ENCODE assay signal across 9 cellular contexts in genomic region chr1:212062832-212063438, GRCh38. TPM values are rescaled to one million over a fixed set of nuclear protein-coding genes. Genes with fewer than 3 reads are reported as not detected.
DNase-seq lines count a peak whose midpoint lies in the region; ATAC-seq, FAIRE-seq and TF ChIP-seq lines count a peak whose summit lies in the region.
"Had no signal": no experiment of that assay in that cellular context is flagged by ENCODE, and none has a peak within 500 bp of the region (broad histone marks: within the 10 kb centered on the region; RNA-seq: fewer than 3 reads in every experiment).

No MANE protein-coding gene starts in this region.

- TF ChIP-seq CTCF in D721Med (IDR thresholded peaks at IDR 0.05; ENCODE audit: insufficient read depth, missing control alignments) (peak; percentile 84), IMR-90 (conservative IDR thresholded peaks at IDR 0.05; ENCODE audit: low read depth, low read length) (peak; percentile 69), RWPE1 (conservative IDR thresholded peaks at IDR 0.05; ENCODE audit: low read depth) (peak; percentile 73), epithelial cell of proximal tubule (conservative IDR thresholded peaks at IDR 0.05; ENCODE audit: low read depth, low read length) (peak; percentile 72), nephron progenitor cell (IDR thresholded peaks at IDR 0.05) (peak; percentile 56)

- no peak overlapping the region for H2BK120ac ChIP-seq in IMR-90 (ENCODE audit: low read depth, low read length)

- no peaks in the 10 kb centered on the region for H3K27me3 ChIP-seq in IMR-90 (ENCODE audit: control insufficient read depth, insufficient read depth, low read length)

- H4K20me1 ChIP-seq in IMR-90 (ENCODE audit: insufficient read depth, low read length) = no peaks in the 10 kb centered on the region

- dilution Hi-C loops in IMR-90 (cut with HindIII; ENCODE audit: low sequenced_read_pairs, unreplicated experiment) = no loop called here

- no peak overlapping the region for H3K23ac ChIP-seq in IMR-90 (ENCODE audit: low read depth, low read length)

- no peak for TF ChIP-seq POLR2A in IMR-90 (IDR thresholded peaks at IDR 0.05; ENCODE audit: low read depth, low read length)

- H2BK5ac ChIP-seq in IMR-90 (ENCODE audit: low read depth, low read length, poor library complexity, severe bottlenecking) = no peak overlapping the region

- no peak overlapping the region for H3K27ac ChIP-seq in IMR-90 (ENCODE audit: insufficient read depth, low read length)
- no peak overlapping the region for H3K27ac ChIP-seq in RWPE1

- no peaks in the 10 kb centered on the region; a peak in 1 of 4 replicates for H3K79me1 ChIP-seq in IMR-90 (ENCODE audit: low read depth in 1 of 2, low read length in 2 of 2)

- peak; percentile 62 for TF ChIP-seq RAD21 in IMR-90 (IDR thresholded peaks at IDR 0.05; ENCODE audit: low read length)

- H3K36me3 ChIP-seq in IMR-90 (ENCODE audit: control insufficient read depth, insufficient read depth, low read length) = peaks cover 1% of the 10 kb centered on the region; the same call in 1 of the 2 replicates

- H4K5ac ChIP-seq in IMR-90 (ENCODE audit: low read depth, low read length) = no peak overlapping the region

- H3K9me3 ChIP-seq in IMR-90 (ENCODE audit: control insufficient read depth, insufficient read depth, low read length) = no peaks in the 10 kb centered on the region

- ATAC-seq in IMR-90 (ENCODE audit: low read depth) (peak; percentile 80), HG02884 (IDR thresholded peaks at IDR 0.05; ENCODE audit: unreplicated experiment) (no peak), GM18907 (IDR thresholded peaks at IDR 0.05; ENCODE audit: unreplicated experiment) (no peak)

- H3K9ac ChIP-seq in IMR-90 (ENCODE audit: low read depth, low read length) = no peak overlapping the region

- no peak overlapping the region for H3K4me3 ChIP-seq in IMR-90 (ENCODE audit: insufficient read depth, low read depth, low read length)
- no peak overlapping the region for H3K4me3 ChIP-seq in epithelial cell of proximal tubule (ENCODE audit: low read depth, low read length)

- no peak overlapping the region for H3K4ac ChIP-seq in IMR-90 (ENCODE audit: low read depth, low read length)

- peaks cover 20% of the 10 kb centered on the region for H3K9me3 Mint-ChIP-seq in nephron progenitor cell

- H3K4me1 ChIP-seq in IMR-90 (ENCODE audit: control insufficient read depth, insufficient read depth, low read length) = no peaks in the 10 kb centered on the region

- no peak overlapping the region for H2BK20ac ChIP-seq in IMR-90 (ENCODE audit: low read depth, low read length)

- no peaks in the 10 kb centered on the region for H3K4me1 Mint-ChIP-seq in nephron progenitor cell

- no TSS peak for BruUV-seq in IMR-90 (replicated peaks; lab: Mats Ljungman, UMichigan)

- DNase-seq in D721Med (ENCODE audit: insufficient read length, low spot score) = no peak
- peak; percentile 57 for DNase-seq in IMR-90
- peak; percentile 43 for DNase-seq in RWPE1 (ENCODE audit: low spot score)
- no peak for DNase-seq in epithelial cell of proximal tubule (ENCODE audit: low read depth)
- no peak for DNase-seq in nephron progenitor cell
- DNase-seq in effector CD4-positive, alpha-beta T cell = no peak

- no peak overlapping the region for H3K14ac ChIP-seq in IMR-90 (replicated peaks; ENCODE audit: low read depth, low read length)

- peak; percentile 94 for FAIRE-seq in D721Med (lab: Jason Lieb, UNC)

- in situ Hi-C loops in IMR-90 (cut with MboI; ENCODE audit: low sequenced_read_pairs) = loop anchor here (5.0 kb wide), 1 partner anchor 394 kb away; no protein-coding TSS in a partner anchor

- H3K18ac ChIP-seq in IMR-90 (ENCODE audit: low read depth, low read length) = no peak overlapping the region

- no peak overlapping the region for H3K4me3 Mint-ChIP-seq in nephron progenitor cell
- H3K4me3 Mint-ChIP-seq: IgD-negative memory B cell had no signal

- no peak overlapping the region for H3K27ac Mint-ChIP-seq in nephron progenitor cell
- H3K27ac Mint-ChIP-seq: IgD-negative memory B cell had no signal

- no CpG with 5 or more reads among the region's 5 CpGs for WGBS in IMR-90 (ENCODE audit: extremely low coverage in 2 of 2, insufficient read length in 1 of 2), 2 experiments

- intact Hi-C loops in IMR-90 (cut with micrococcal nuclease) = loop anchor here (1.0 to 10.0 kb wide), 3 partner anchors 305 to 722 kb away; no protein-coding TSS in a partner anchor

- no peak overlapping the region for H3K4me2 ChIP-seq in IMR-90 (ENCODE audit: low read depth, low read length)

- no peaks in the 10 kb centered on the region for H3K27me3 Mint-ChIP-seq in nephron progenitor cell (ENCODE audit: low read depth, poor library complexity)
- H3K27me3 Mint-ChIP-seq: IgD-negative memory B cell had no signal

- POLR2A ChIA-PET in IMR-90 (lab: Charles Lee; ENCODE audit: unreplicated experiment) (no interaction called here), RWPE1 (lab: Yijun Ruan, JAX; ENCODE audit: low non-redundant PET) (no interaction called here)

- no peak overlapping the region for H2BK15ac ChIP-seq in IMR-90 (ENCODE audit: low read depth, low read length)

- H3K56ac ChIP-seq in IMR-90 (ENCODE audit: extremely low read depth, insufficient read depth, low read length) = no peak overlapping the region

- no peak overlapping the region for H2AFZ ChIP-seq in IMR-90 (replicated peaks; ENCODE audit: low read length, poor library complexity)

- CTCF ChIA-PET in IMR-90 (lab: Yijun Ruan, JAX) (interaction anchor here (0.6 to 3.7 kb wide), 7 partner anchors 12 to 393 kb away, joined by 3 to 22 read pairs (median 3); partner anchors contain the start of gene INTS7), RWPE1 (lab: Yijun Ruan, JAX) (interaction anchor here (0.5 to 2.2 kb wide), 8 partner anchors 8 to 515 kb away, joined by 3 to 8 read pairs (median 3); no protein-coding TSS in a partner anchor)

- H3K9me1 ChIP-seq in IMR-90 (ENCODE audit: insufficient read depth, low read length) = no peaks in the 10 kb centered on the region

- H2AK9ac ChIP-seq in IMR-90 (replicated peaks; ENCODE audit: low read depth, low read length, poor library complexity) = no peak overlapping the region

- H3K36me3 Mint-ChIP-seq in nephron progenitor cell (ENCODE audit: low read depth) = peaks cover 62% of the 10 kb centered on the region
- H3K36me3 Mint-ChIP-seq: IgD-negative memory B cell had no signal

- no peak overlapping the region for H4K8ac ChIP-seq in IMR-90 (ENCODE audit: low read depth in 2 of 2, low read length in 2 of 2)

- H4K91ac ChIP-seq in IMR-90 (ENCODE audit: insufficient read depth, low read depth, low read length) = no peak overlapping the region

- no peak overlapping the region for H2AK5ac ChIP-seq in IMR-90 (ENCODE audit: low read depth, low read length)

TF ChIP-seq in IMR-90, 13 proteins besides CTCF, POLR2A, EP300 and RAD21:
- TF ChIP-seq MAZ (IDR thresholded peaks at IDR 0.05; ENCODE audit: borderline replicate concordance, low read depth, low read length) = no peak
- no peak for TF ChIP-seq CHD1 (IDR thresholded peaks at IDR 0.05; ENCODE audit: low read depth, low read length)
- no peak for TF ChIP-seq CEBPB (IDR thresholded peaks at IDR 0.05; ENCODE audit: low read depth, low read length)
- TF ChIP-seq SMC3 (IDR thresholded peaks at IDR 0.05; ENCODE audit: low read depth, low read length) = peak; percentile 86
- TF ChIP-seq BHLHE40 (IDR thresholded peaks at IDR 0.05; ENCODE audit: low read depth, low read length) = no peak
- TF ChIP-seq RCOR1 (IDR thresholded peaks at IDR 0.05; ENCODE audit: insufficient replicate concordance, low read length) = no peak

RNA-seq across cellular contexts. Expression of gene DTL, which starts 27.4 kb away (rescaled TPM):
- 16.7 and 19.9 TPM in 2 replicates for total RNA-seq in IMR-90 (2012; rRNA removed)
- polyA plus RNA-seq in IMR-90 (2012; rRNA removed) = 10.5 and 11.8 TPM in 2 replicates
- 2.5 and 3.3 TPM in 2 replicates for polyA plus RNA-seq in IMR-90 (2012; cell fraction: cytosol; rRNA removed)
- polyA plus RNA-seq in IMR-90 (2012; cell fraction: nucleus; rRNA removed; ENCODE audit: low replicate concordance) = 2.7 and 10.6 TPM in 2 replicates
- total RNA-seq in epithelial cell of proximal tubule = 17.6 and 31.5 TPM in 2 replicates

RNA-seq across cellular contexts. Expression of gene INTS7, which starts 27.6 kb away (rescaled TPM):
- total RNA-seq in IMR-90 (2012; rRNA removed) (20.3 and 24.9 TPM in 2 replicates), epithelial cell of proximal tubule (17.8 and 21.6 TPM in 2 replicates)
- 8.3 and 8.8 TPM in 2 replicates for polyA plus RNA-seq in IMR-90 (2012; rRNA removed)
- 2.3 and 4.0 TPM in 2 replicates for polyA plus RNA-seq in IMR-90 (2012; cell fraction: cytosol; rRNA removed)
- polyA plus RNA-seq in IMR-90 (2012; cell fraction: nucleus; rRNA removed; ENCODE audit: low replicate concordance) = 1.9 and 10.2 TPM in 2 replicates

Comparison
In these comparisons a context has a peak if more than half of its experiments do, and no peak if none do; other contexts are left out.
1. DNase-seq: peak in IMR-90 (single experiment) and RWPE1 (single experiment); none in D721Med (single experiment), epithelial cell of proximal tubule (single experiment), nephron progenitor cell (single experiment) and effector CD4-positive, alpha-beta T cell (single experiment).
2. Peak in every context shown above with its lines, with median percentiles within 50 percentile points of each other: CTCF ChIP-seq.